In the genomic region with DNA sequence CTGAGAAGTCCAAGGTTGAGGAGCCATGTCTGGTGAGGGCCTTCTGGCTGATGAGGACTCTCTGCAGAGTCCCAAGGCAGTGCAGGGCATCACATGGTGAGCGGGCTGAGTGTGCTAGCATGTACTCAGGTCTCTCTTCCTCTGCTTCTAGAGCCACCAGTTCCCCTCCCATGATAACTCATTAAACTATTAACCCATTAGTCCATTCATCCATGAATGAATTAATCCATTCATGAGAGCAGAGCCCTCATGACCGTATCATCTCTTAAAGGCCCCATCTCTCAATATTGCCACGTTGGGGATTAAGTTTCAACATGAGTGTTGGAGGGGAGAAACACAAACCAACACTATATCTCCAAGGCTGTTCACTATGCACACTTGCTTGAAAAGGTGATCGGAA, we compare ENCODE assay signal across 17 cellular contexts.
DNase-seq lines count a peak whose midpoint lies in the region; ATAC-seq lines count a peak whose summit lies in the region.
"Had no signal": no experiment of that assay in that cellular context is flagged by ENCODE, and none has a peak within 500 bp of the region (broad histone marks: within the 10 kb centered on the region; RNA-seq: fewer than 3 reads in every experiment).

No MANE protein-coding gene starts in this region.

- H3K36me3 Mint-ChIP-seq in activated naive CD8-positive, alpha-beta T cell = no peaks in the 10 kb centered on the region
- no peaks in the 10 kb centered on the region for H3K36me3 Mint-ChIP-seq in activated naive CD8-positive, alpha-beta T cell treated with anti-CD3 and anti-CD28 coated beads, Interleukin-2, amount 50 U/mL, for 24 hours (ENCODE audit: low read depth)

- H3K4me1 Mint-ChIP-seq in activated naive CD8-positive, alpha-beta T cell (ENCODE audit: low read depth) = no peaks in the 10 kb centered on the region
- no peaks in the 10 kb centered on the region for H3K4me1 Mint-ChIP-seq in activated naive CD8-positive, alpha-beta T cell treated with anti-CD3 and anti-CD28 coated beads, Interleukin-2, amount 50 U/mL, for 24 hours
- H3K4me1 Mint-ChIP-seq: CD8-positive, alpha-beta memory T cell had no signal

- no peak for ATAC-seq in activated naive CD8-positive, alpha-beta T cell treated with anti-CD3 and anti-CD28 coated beads, Interleukin-2, amount 50 U/mL, for 24 hours
- ATAC-seq in GM18868 (IDR thresholded peaks at IDR 0.05; ENCODE audit: unreplicated experiment) (no peak), GM19324 (IDR thresholded peaks at IDR 0.05; ENCODE audit: low FRiP score, unreplicated experiment) (no peak)

- no peaks in the 10 kb centered on the region for H3K9me3 Mint-ChIP-seq in activated naive CD8-positive, alpha-beta T cell (ENCODE audit: low read depth)
- H3K9me3 Mint-ChIP-seq in activated naive CD8-positive, alpha-beta T cell treated with anti-CD3 and anti-CD28 coated beads, Interleukin-2, amount 50 U/mL, for 24 hours = no peaks in the 10 kb centered on the region
- H3K9me3 Mint-ChIP-seq: CD8-positive, alpha-beta memory T cell; HFFc6; T-helper 1 cell treated with Interleukin-12 subunit alpha and Interleukin-12 subunit beta and Interleukin-4 antibody, amounts not matched to agents 30 μg/mL and 1 μg/mL, for 36 hours had no signal

- no peak overlapping the region for H3K4me3 Mint-ChIP-seq in activated naive CD8-positive, alpha-beta T cell
- no peak overlapping the region for H3K4me3 Mint-ChIP-seq in activated naive CD8-positive, alpha-beta T cell treated with anti-CD3 and anti-CD28 coated beads, Interleukin-2, amount 50 U/mL, for 24 hours
- H3K4me3 Mint-ChIP-seq: CD8-positive, alpha-beta memory T cell; HFFc6; T-helper 1 cell treated with Interleukin-12 subunit alpha and Interleukin-12 subunit beta and Interleukin-4 antibody, amounts not matched to agents 30 μg/mL and 1 μg/mL, for 36 hours had no signal

- H3K27me3 Mint-ChIP-seq in activated naive CD8-positive, alpha-beta T cell = peaks cover 20% of the 10 kb centered on the region
- peaks cover 46% of the 10 kb centered on the region for H3K27me3 Mint-ChIP-seq in activated naive CD8-positive, alpha-beta T cell treated with anti-CD3 and anti-CD28 coated beads, Interleukin-2, amount 50 U/mL, for 24 hours

- H3K27ac Mint-ChIP-seq in activated naive CD8-positive, alpha-beta T cell = peak overlapping the region; percentile 1
- no peak overlapping the region for H3K27ac Mint-ChIP-seq in activated naive CD8-positive, alpha-beta T cell treated with anti-CD3 and anti-CD28 coated beads, Interleukin-2, amount 50 U/mL, for 24 hours
- H3K27ac Mint-ChIP-seq: CD8-positive, alpha-beta memory T cell; HFFc6; T-helper 1 cell treated with Interleukin-12 subunit alpha and Interleukin-12 subunit beta and Interleukin-4 antibody, amounts not matched to agents 30 μg/mL and 1 μg/mL, for 36 hours had no signal

- no peak for DNase-seq in activated naive CD8-positive, alpha-beta T cell treated with anti-CD3 and anti-CD28 coated beads, Interleukin-2, amount 50 U/mL, for 24 hours
- DNase-seq in NCI-H2171 (lab: John Stamatoyannopoulos, UW) (peak; percentile 58), foreskin melanocyte (peak; percentile 84), HuH-7.5 (ENCODE audit: low spot score) (no peak)
- DNase-seq: ACHN; C1 segment of cervical spinal cord; CD8-positive, alpha-beta memory T cell; DND-41; H7; HFFc6; NCI-H1694; NCI-H2081 treated with DMSO at 0.1 percent for 48 hours; SJCRH30 had no signal

Comparison
In these comparisons a context has a peak if more than half of its experiments do, and no peak if none do; other contexts are left out.
1. DNase-seq: peak in NCI-H2171 (single experiment) and foreskin melanocyte (single experiment); none in activated naive CD8-positive, alpha-beta T cell treated with anti-CD3 and anti-CD28 coated beads, Interleukin-2, amount 50 U/mL, for 24 hours (single experiment) and HuH-7.5 (single experiment).